ENCODE assay signal across 24 cellular contexts in genomic region chr2:45881970-45882581, GRCh38.
"Had no signal": no experiment of that assay in that cellular context is flagged by ENCODE, and none has a peak within 500 bp of the region (broad histone marks: within the 10 kb centered on the region; RNA-seq: fewer than 3 reads in every experiment).

No MANE protein-coding gene starts in this region.

- H3K4me3 ChIP-seq: hepatocyte, left lung, SJCRH30, testis, upper lobe of left lung had no signal

- H3K27me3 ChIP-seq: hepatocyte, left lung, SJCRH30, testis, upper lobe of left lung had no signal

- H3K27me3 Mint-ChIP-seq: activated CD4-positive, alpha-beta T cell treated with anti-CD3 and anti-CD28 coated beads for 36 hours; activated naive CD8-positive, alpha-beta T cell; stimulated activated naive B cell treated with anti-CD40 and anti-IgM and Interleukin-4, amounts not matched to agents 10 μg/mL and 1 μg/mL and 100 μg/mL, for 72 hours had no signal

- ATAC-seq: activated CD4-positive, alpha-beta T cell treated with anti-CD3 and anti-CD28 coated beads for 36 hours; activated T-cell treated with anti-CD3 and anti-CD28 coated beads, Interleukin-2, amount 50 U/mL, for 4 hours; left lung; stimulated activated naive B cell treated with anti-CD40 and anti-IgM and Interleukin-4, amounts not matched to agents 10 μg/mL and 1 μg/mL and 100 μg/mL, for 72 hours had no signal

- H3K4me1 Mint-ChIP-seq: activated CD4-positive, alpha-beta T cell treated with anti-CD3 and anti-CD28 coated beads for 36 hours had no signal

- H3K9ac ChIP-seq: parathyroid adenoma had no signal

- DNase-seq: activated CD4-positive, alpha-beta T cell treated with anti-CD3 and anti-CD28 coated beads for 36 hours; activated CD4-positive, alpha-beta T cell treated with anti-CD3 and anti-CD28 coated beads, Interleukin-2, amount 50 U/mL, for 4 hours; activated CD8-positive, alpha-beta memory T cell treated with anti-CD3 and anti-CD28 coated beads for 24 hours; activated CD8-positive, alpha-beta memory T cell treated with anti-CD3 and anti-CD28 coated beads, Interleukin-2, amount 50 U/mL, for 48 hours; activated naive CD4-positive, alpha-beta T cell; activated T-cell treated with anti-CD3 and anti-CD28 coated beads, Interleukin-2, amount 50 U/mL, for 4 hours; amniotic stem cell; cortex of kidney; endodermal cell; immature natural killer cell; left lung; nephron progenitor cell; SJCRH30; stimulated activated CD4-positive, alpha-beta T cell treated with anti-CD3 and anti-CD28 coated beads, Interleukin-2, amount 100 ng/mL, for 24 hours; stimulated activated CD8-positive, alpha-beta memory T cell treated with anti-CD3 and anti-CD28 coated beads, Interleukin-4, amount 100 ng/mL, for 48 hours; stimulated activated naive B cell treated with anti-CD40 and anti-IgM and Interleukin-4, amounts not matched to agents 10 μg/mL and 1 μg/mL and 100 μg/mL, for 72 hours; T-helper 1 cell; T-helper 9 cell; upper lobe of left lung had no signal

- H3K27ac ChIP-seq: left lung, SJCRH30, testis, upper lobe of left lung had no signal

- H3K36me3 ChIP-seq: left lung, SJCRH30, upper lobe of left lung had no signal

- H3K27ac Mint-ChIP-seq: activated CD4-positive, alpha-beta T cell treated with anti-CD3 and anti-CD28 coated beads for 36 hours; activated naive CD8-positive, alpha-beta T cell; activated T-helper 2 cell treated with anti-CD3 and anti-CD28 coated beads, Interferon-gamma antibody, Interleukin-2, Interleukin-4, amounts not matched to agents 10 μg/mL and 5 μg/mL and 100 μg/mL, durations not matched to agents 14 hours and 24 hours and 36 hours; endodermal cell; nephron progenitor cell; stimulated activated naive B cell treated with anti-CD40 and anti-IgM and Interleukin-4, amounts not matched to agents 10 μg/mL and 1 μg/mL and 100 μg/mL, for 72 hours had no signal

- H3K9me3 ChIP-seq: SJCRH30, testis, upper lobe of left lung had no signal

- H3K4me3 Mint-ChIP-seq: activated CD4-positive, alpha-beta T cell treated with anti-CD3 and anti-CD28 coated beads for 36 hours; activated naive CD8-positive, alpha-beta T cell; activated T-cell treated with anti-CD3 and anti-CD28 coated beads, Interleukin-2, amount 50 U/mL, for 4 hours; endodermal cell; immature natural killer cell; nephron progenitor cell; stimulated activated naive B cell treated with anti-CD40 and anti-IgM and Interleukin-4, amounts not matched to agents 10 μg/mL and 1 μg/mL and 100 μg/mL, for 72 hours had no signal
